In the genomic region with DNA sequence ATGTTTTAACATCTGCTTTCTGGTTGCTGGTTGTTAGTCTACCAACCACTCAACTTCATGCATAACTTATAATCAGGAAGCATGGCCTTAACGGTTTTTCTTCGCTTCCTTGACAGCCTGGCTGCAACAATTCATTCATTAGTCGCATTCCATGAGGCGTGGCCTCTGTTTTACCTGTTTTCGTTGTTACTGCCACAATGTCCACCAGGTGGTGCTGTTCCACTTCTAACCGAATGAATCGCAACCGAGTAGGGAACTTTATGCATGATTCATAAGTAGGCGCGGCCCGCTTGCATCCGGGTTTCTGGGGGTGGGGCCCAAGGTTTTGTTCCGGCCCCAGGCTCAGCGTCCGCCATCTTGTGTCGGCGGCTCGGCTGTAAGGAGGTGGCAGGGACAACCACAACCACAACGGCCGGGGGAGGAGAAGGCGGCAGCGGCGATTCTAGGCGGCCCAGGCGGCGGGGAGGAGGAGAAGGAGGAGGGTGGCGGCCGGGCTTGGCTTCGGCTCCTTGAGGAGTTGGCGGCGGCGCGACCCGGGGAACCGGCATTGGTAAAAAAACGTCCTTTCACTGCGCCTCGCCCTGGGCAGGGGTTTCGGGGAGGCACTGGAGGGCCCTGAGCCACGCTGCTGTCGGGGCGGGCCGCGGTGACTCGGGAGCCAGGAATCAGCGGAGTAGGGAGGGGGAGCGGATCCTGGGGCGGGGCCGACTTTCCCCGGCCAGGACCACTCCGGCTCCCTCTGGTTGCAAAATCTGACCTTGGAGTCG, we compare ENCODE assay signal across 8 cellular contexts. TPM values are rescaled to one million over a fixed set of nuclear protein-coding genes. Genes with fewer than 3 reads are reported as not detected.
DNase-seq lines count a peak whose midpoint lies in the region; ATAC-seq, FAIRE-seq and TF ChIP-seq lines count a peak whose summit lies in the region.

Gene UBA1, plus strand, starts transcription at position 355 of the 767 bp plus-strand sequence. CDS start 4,974 bp downstream, outside the sequence.

- peak; percentile 52 for TF ChIP-seq CTCF in BJ (IDR thresholded peaks at IDR 0.05; ENCODE audit: insufficient read depth, low read depth, low read length)

- ATAC-seq in HG03469 (IDR thresholded peaks at IDR 0.05; ENCODE audit: unreplicated experiment) (peak; percentile 37), left colon (peak; percentile 89)

- intact Hi-C loops in left colon (cut with DNase I, micrococcal nuclease) = loop anchor here in 1 of 2 donors (5.0 kb wide), 2 partner anchors 189 to 329 kb away; no protein-coding TSS in a partner anchor

- peak within 1 kb of the TSS; percentile 80 for H3K4me3 ChIP-seq in BJ (ENCODE audit: low read depth, low read length)

- 0 out of 2 replicates have a peak, but pooled peaks cover 2% of the 10 kb centered on the region for H3K36me3 ChIP-seq in BJ (ENCODE audit: control insufficient read depth, insufficient read depth, low read length)

- POLR2A ChIA-PET in BJ (lab: Charles Lee) = no interaction called here

- CTCF ChIA-PET in BJ (lab: Yijun Ruan, JAX) = interaction anchor here (0.9 to 4.0 kb wide), 5 partner anchors 21 to 330 kb away, joined by 3 to 26 read pairs (median 6); no protein-coding TSS in a partner anchor

- peak; percentile 97 for FAIRE-seq in colon (lab: Jason Lieb, UNC)

- H3K27me3 ChIP-seq in BJ (ENCODE audit: control insufficient read depth, insufficient read depth, low read length) = no peaks in the 10 kb centered on the region

- DNase-seq in BJ (ENCODE audit: low read depth) = peak; percentile 49
- DNase-seq in GM19240 (ENCODE audit: insufficient read length, low spot score) = peak; percentile 93
- DNase-seq in NCI-H526 (lab: John Stamatoyannopoulos, UW) = peak; percentile 95 to 97
- DNase-seq in activated CD4-positive, alpha-beta T cell treated with anti-CD3 and anti-CD28 coated beads for 48 hours = peak; percentile 93
- DNase-seq in left colon = peak; percentile 96 to 98
- peak; percentile 92 for DNase-seq in stimulated activated CD4-positive, alpha-beta T cell treated with anti-CD3 and anti-CD28 coated beads, Interleukin-1b, Interleukin-23, amount 100 ng/mL, for 48 hours

RNA-seq across cellular contexts. Expression of gene UBA1, which starts in this region (rescaled TPM):
- 185 and 296 TPM in 2 replicates for polyA plus RNA-seq in BJ (2011; rRNA removed)
- 187 and 262 TPM in 2 replicates for polyA minus RNA-seq in BJ (2011; rRNA and poly(A)+ RNA removed)
- total RNA-seq in left colon = 100 to 1,000 TPM; 217 to 220 TPM

Comparison
In these comparisons a context has a peak if more than half of its experiments do, and no peak if none do; other contexts are left out.
1. Peak in every context shown above with its lines: DNase-seq, ATAC-seq and H3K4me3 ChIP-seq.